11 cellular contexts compared by ENCODE assay signal in genomic region chr1:27566462-27567182, GRCh38. TPM values are rescaled to one million over a fixed set of nuclear protein-coding genes. Genes with fewer than 3 reads are reported as not detected.
DNase-seq lines count a peak whose midpoint lies in the region; ATAC-seq and TF ChIP-seq lines count a peak whose summit lies in the region.
"Had no signal": no experiment of that assay in that cellular context is flagged by ENCODE, and none has a peak within 500 bp of the region (broad histone marks: within the 10 kb centered on the region; RNA-seq: fewer than 3 reads in every experiment).

No MANE protein-coding gene starts in this region.

- no peak overlapping the region for H3K4me3 ChIP-seq in mesodermal cell (ENCODE audit: extremely low read depth, insufficient read depth, low read length, poor library complexity, severe bottlenecking)
- no peak overlapping the region for H3K4me3 ChIP-seq in thoracic aorta

- no peaks in the 10 kb centered on the region for H3K9me3 Mint-ChIP-seq in brain
- H3K9me3 Mint-ChIP-seq: activated CD8-positive, alpha-beta T cell treated with anti-CD3 and anti-CD28 coated beads for 36 hours; activated naive CD8-positive, alpha-beta T cell treated with anti-CD3 and anti-CD28 coated beads, Interleukin-2, amount 50 U/mL, for 24 hours had no signal

- H3K27me3 Mint-ChIP-seq in brain, result no peaks in the 10 kb centered on the region
- H3K27me3 Mint-ChIP-seq: activated CD8-positive, alpha-beta T cell treated with anti-CD3 and anti-CD28 coated beads for 36 hours; activated naive CD8-positive, alpha-beta T cell treated with anti-CD3 and anti-CD28 coated beads, Interleukin-2, amount 50 U/mL, for 24 hours had no signal

- H3K9me3 ChIP-seq in mesodermal cell (ENCODE audit: control insufficient read depth, low read length) (no peaks in the 10 kb centered on the region), thoracic aorta (no peaks in the 10 kb centered on the region)

- 59 to 67% methylated on average over 9 to 13 of the region's 13 CpGs for WGBS in mesodermal cell (ENCODE audit: insufficient coverage in 2 of 2), 2 experiments

- peaks cover 97% of the 10 kb centered on the region for H3K4me1 Mint-ChIP-seq in brain

- H3K36me3 ChIP-seq in mesodermal cell (ENCODE audit: control insufficient read depth, insufficient read depth, low read length), result peaks cover 12% of the 10 kb centered on the region
- no peaks in the 10 kb centered on the region for H3K36me3 ChIP-seq in thoracic aorta

- ATAC-seq in thoracic aorta (ENCODE audit: insufficient number of reproducible peaks, low FRiP score, low read depth) (no peak), GM21360 (IDR thresholded peaks at IDR 0.05; ENCODE audit: unreplicated experiment) (no peak), GM21528 (IDR thresholded peaks at IDR 0.05; ENCODE audit: low FRiP score, unreplicated experiment) (no peak)
- ATAC-seq: activated CD8-positive, alpha-beta T cell treated with anti-CD3 and anti-CD28 coated beads for 36 hours; activated naive CD8-positive, alpha-beta T cell treated with anti-CD3 and anti-CD28 coated beads, Interleukin-2, amount 50 U/mL, for 24 hours had no signal

- H3K4me1 ChIP-seq in mesodermal cell (ENCODE audit: control insufficient read depth, insufficient read depth, low read length, poor library complexity, severe bottlenecking) (peaks cover 96% of the 10 kb centered on the region), thoracic aorta (ENCODE audit: control insufficient read depth in 1 of 2, low read depth in 2 of 2) (peaks cover 78 to 97% of the 10 kb centered on the region in 2 donors)

- DNase-seq in LHCN-M2 (ENCODE audit: low read depth) (peak; percentile 52), thoracic aorta (ENCODE audit: low spot score) (no peak), NCI-H524 treated with DMSO at 0.1 percent for 48 hours (lab: John Stamatoyannopoulos, UW) (no peak)
- DNase-seq: activated CD8-positive, alpha-beta T cell treated with anti-CD3 and anti-CD28 coated beads for 36 hours; activated naive CD8-positive, alpha-beta T cell treated with anti-CD3 and anti-CD28 coated beads, Interleukin-2, amount 50 U/mL, for 24 hours; NCI-H446 treated with DMSO at 0.1 percent for 48 hours had no signal

- no peaks in the 10 kb centered on the region for H3K36me3 Mint-ChIP-seq in brain

- H3K27ac ChIP-seq in mesodermal cell (ENCODE audit: low read depth, low read length, severe bottlenecking), result peak overlapping the region; percentile 69
- H3K27ac ChIP-seq in thoracic aorta, result peak overlapping the region; percentile 77 to 97
- H3K27ac ChIP-seq: epithelial cell of prostate had no signal

- no peaks in the 10 kb centered on the region for H3K27me3 ChIP-seq in thoracic aorta (replicated peaks; ENCODE audit: insufficient read depth)

- H3K4me3 Mint-ChIP-seq in brain, result peak overlapping the region; percentile 62 to 72 (median 67)
- H3K4me3 Mint-ChIP-seq: activated CD8-positive, alpha-beta T cell treated with anti-CD3 and anti-CD28 coated beads for 36 hours; activated naive CD8-positive, alpha-beta T cell treated with anti-CD3 and anti-CD28 coated beads, Interleukin-2, amount 50 U/mL, for 24 hours had no signal

- no peak for TF ChIP-seq CTCF in brain (conservative IDR thresholded peaks at IDR 0.05)
- no peak for TF ChIP-seq CTCF in thoracic aorta (IDR thresholded peaks at IDR 0.05)

- peak overlapping the region; percentile 95 to 99 (median 98) for H3K27ac Mint-ChIP-seq in brain
- H3K27ac Mint-ChIP-seq: activated CD8-positive, alpha-beta T cell treated with anti-CD3 and anti-CD28 coated beads for 36 hours; activated naive CD8-positive, alpha-beta T cell treated with anti-CD3 and anti-CD28 coated beads, Interleukin-2, amount 50 U/mL, for 24 hours had no signal

RNA-seq across cellular contexts. Expression of gene AHDC1, which starts 37.3 kb away (rescaled TPM):
- 33.5 and 40.4 TPM in 2 replicates for total RNA-seq in LHCN-M2 (2014; rRNA removed)
- polyA plus RNA-seq in LHCN-M2 (2012), result 37.3 TPM
- 48.8 TPM for polyA plus RNA-seq in brain (ENCODE audit: insufficient read depth, low read depth, low replicate concordance)
- polyA plus RNA-seq in mesodermal cell (2013, experiment 1 of 2), result 44.6 TPM
- 35.0 TPM for polyA plus RNA-seq in mesodermal cell (2013, experiment 2 of 2)
- 10 to 100 TPM; 38.3 to 55.4 TPM for total RNA-seq in thoracic aorta
